In the genomic region with DNA sequence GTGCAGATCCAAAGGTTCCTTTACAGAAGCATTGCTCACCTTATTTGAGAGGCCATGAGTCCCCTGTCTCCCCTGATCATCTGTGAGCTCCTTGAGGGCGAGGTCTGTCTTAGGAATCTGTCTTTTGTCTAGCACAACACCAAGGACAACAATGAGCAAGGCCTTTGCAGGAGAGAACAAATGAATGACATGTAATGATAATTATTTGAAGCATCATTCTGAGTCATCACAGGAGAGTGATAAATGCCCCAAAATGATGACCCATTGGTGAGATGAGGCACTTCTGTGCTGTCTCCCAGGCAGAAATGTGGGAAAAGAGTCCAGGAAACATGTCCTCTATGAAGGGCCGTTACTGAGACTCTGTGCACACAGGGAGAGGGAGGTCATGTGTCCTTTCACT, we compare ENCODE assay signal across 34 cellular contexts.
"Had no signal": no experiment of that assay in that cellular context is flagged by ENCODE, and none has a peak within 500 bp of the region (broad histone marks: within the 10 kb centered on the region; RNA-seq: fewer than 3 reads in every experiment).

No MANE protein-coding gene starts in this region.

- DNase-seq: activated CD4-positive, alpha-beta T cell treated with anti-CD3 and anti-CD28 coated beads for 4 hours; activated CD4-positive, alpha-beta T cell treated with anti-CD3 and anti-CD28 coated beads, Interleukin-2, amount 50 U/mL, for 4 hours; activated CD4-positive, CD25-positive, alpha-beta regulatory T cell; activated effector memory CD4-positive, alpha-beta T cell treated with anti-CD3 and anti-CD28 coated beads, Interleukin-2, amount 50 U/mL, for 16 hours; activated naive CD4-positive, alpha-beta T cell treated with anti-CD3 and anti-CD28 coated beads for 36 hours; activated naive CD8-positive, alpha-beta T cell treated with anti-CD3 and anti-CD28 coated beads for 36 hours; activated T-cell treated with anti-CD3 and anti-CD28 coated beads, Interleukin-2, amount 50 U/mL, for 1 hour; adrenal gland; aorta; body of pancreas; dorsolateral prefrontal cortex; effector memory CD4-positive, alpha-beta T cell; foreskin fibroblast; heart left ventricle; hypothalamus; immature natural killer cell; left lung; lower lobe of right lung; mesendoderm; natural killer cell; occipital lobe; psoas muscle; stimulated activated CD4-positive, alpha-beta T cell treated with anti-CD3 and anti-CD28 coated beads, Interleukin-15, amount 100 ng/mL, for 24 hours; stimulated activated CD4-positive, alpha-beta T cell treated with anti-CD3 and anti-CD28 coated beads, Interleukin-2, amount 100 ng/mL, for 24 hours; stimulated activated naive CD4-positive, alpha-beta T cell; tibial artery; upper lobe of right lung had no signal

- H3K4me3 ChIP-seq: adrenal gland, body of pancreas, cardiac muscle cell, coronary artery, dorsolateral prefrontal cortex, heart left ventricle, left lung, lower lobe of right lung, neural progenitor cell, psoas muscle, right atrium auricular region, smooth muscle cell, suprapubic skin, tibial artery, upper lobe of right lung had no signal

- H3K4me1 ChIP-seq: adrenal gland, body of pancreas, left lung, lower lobe of right lung, neural progenitor cell, parathyroid adenoma, psoas muscle, suprapubic skin, tibial artery, upper lobe of right lung had no signal

- H3K9ac ChIP-seq: neural progenitor cell, parathyroid adenoma had no signal

- H3K36me3 ChIP-seq: adrenal gland, cardiac muscle cell, heart left ventricle, left lung, lower lobe of right lung, neural progenitor cell, right atrium auricular region, suprapubic skin, tibial artery, upper lobe of right lung had no signal

- H3K9me3 ChIP-seq: adrenal gland, body of pancreas, heart left ventricle, left lung, lower lobe of right lung, psoas muscle, right atrium auricular region, suprapubic skin, tibial artery, upper lobe of right lung had no signal

- H3K79me2 ChIP-seq: parathyroid adenoma had no signal

- H2AFZ ChIP-seq: neural progenitor cell, parathyroid adenoma had no signal

- H3K27ac ChIP-seq: adrenal gland, body of pancreas, cardiac muscle cell, coronary artery, dorsolateral prefrontal cortex, heart left ventricle, left lung, lower lobe of right lung, neural progenitor cell, parathyroid adenoma, psoas muscle, right atrium auricular region, suprapubic skin, tibial artery, upper lobe of right lung had no signal

- H3K4me2 ChIP-seq: neural progenitor cell, smooth muscle cell had no signal

- H3K27me3 ChIP-seq: adrenal gland, body of pancreas, cardiac muscle cell, dorsolateral prefrontal cortex, heart left ventricle, left lung, neural progenitor cell, right atrium auricular region, tibial artery, upper lobe of right lung had no signal

- ATAC-seq: body of pancreas, heart left ventricle, left lung, lower lobe of right lung, natural killer cell, psoas muscle, upper lobe of right lung had no signal
